In the genomic region with DNA sequence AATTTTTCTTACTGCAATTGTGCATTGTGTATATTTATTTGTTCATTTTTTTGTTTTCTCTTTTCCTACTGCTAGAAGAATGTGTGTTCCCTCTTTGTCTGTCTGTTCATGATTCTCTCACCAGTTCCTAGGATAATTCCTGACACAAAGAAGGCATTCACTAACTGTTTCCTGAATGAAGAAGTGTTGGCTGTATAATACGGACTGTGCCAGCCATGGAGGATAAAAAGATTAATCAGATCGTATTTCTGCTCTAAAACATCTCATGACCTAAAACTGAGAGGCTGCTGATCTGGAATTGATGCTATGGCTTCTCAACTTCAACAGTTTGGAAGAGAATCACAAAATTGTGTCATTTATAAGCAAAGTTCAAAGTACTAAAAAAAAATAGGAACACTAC, we compare ENCODE assay signal across 23 cellular contexts.
"Had no signal": no experiment of that assay in that cellular context is flagged by ENCODE, and none has a peak within 500 bp of the region (broad histone marks: within the 10 kb centered on the region; RNA-seq: fewer than 3 reads in every experiment).

No MANE protein-coding gene starts in this region.

- H3K27me3 ChIP-seq: brain microvascular endothelial cell, esophagus squamous epithelium had no signal

- H3K27ac ChIP-seq: brain microvascular endothelial cell, coronary artery, dorsolateral prefrontal cortex, epithelial cell of prostate, esophagus squamous epithelium had no signal

- DNase-seq: activated CD4-positive, alpha-beta memory T cell treated with anti-CD3 and anti-CD28 coated beads for 36 hours; activated CD4-positive, alpha-beta T cell treated with anti-CD3 and anti-CD28 coated beads for 36 hours; activated CD4-positive, CD25-positive, alpha-beta regulatory T cell; activated CD4-positive, CD25-positive, alpha-beta regulatory T cell treated with anti-CD3 and anti-CD28 coated beads, Interleukin-2, amount 50 U/mL, for 72 hours; activated CD8-positive, alpha-beta memory T cell treated with anti-CD3 and anti-CD28 coated beads, Interleukin-2, amount 50 U/mL, for 48 hours; activated gamma-delta T cell; activated naive CD4-positive, alpha-beta T cell; activated naive CD4-positive, alpha-beta T cell treated with anti-CD3 and anti-CD28 coated beads, Interleukin-2, amount 10 ng/mL, durations not matched to agents 7 days and 5 days; activated naive CD8-positive, alpha-beta T cell treated with anti-CD3 and anti-CD28 coated beads, Interleukin-2, amount 10 ng/mL, durations not matched to agents 7 days and 5 days; activated T-cell treated with anti-CD3 and anti-CD28 coated beads for 4 hours; activated T-cell treated with anti-CD3 and anti-CD28 coated beads, Interleukin-2, amount 50 U/mL, for 24 hours; activated T-cell treated with anti-CD3 and anti-CD28 coated beads, Interleukin-2, amount 50 U/mL, for 72 hours; amniotic stem cell; anterior cingulate cortex; brain microvascular endothelial cell; dorsolateral prefrontal cortex; effector memory CD8-positive, alpha-beta T cell; esophagus squamous epithelium; head of caudate nucleus; T-helper 2 cell had no signal

- H3K4me3 ChIP-seq: coronary artery, dorsolateral prefrontal cortex, esophagus squamous epithelium had no signal

- H3K36me3 ChIP-seq: brain microvascular endothelial cell, esophagus squamous epithelium had no signal

- H3K9me3 ChIP-seq: esophagus squamous epithelium had no signal

- H3K4me1 ChIP-seq: esophagus squamous epithelium had no signal

- ATAC-seq: activated CD4-positive, alpha-beta T cell treated with anti-CD3 and anti-CD28 coated beads for 36 hours; activated naive CD4-positive, alpha-beta T cell treated with anti-CD3 and anti-CD28 coated beads, Interleukin-2, amount 50 U/mL, for 72 hours; activated T-cell treated with anti-CD3 and anti-CD28 coated beads, Interleukin-2, amount 50 U/mL, for 72 hours; effector memory CD8-positive, alpha-beta T cell had no signal
